ENCODE assay signal across 8 cellular contexts in genomic region chr2:196639180-196640030, GRCh38. TPM values are rescaled to one million over a fixed set of nuclear protein-coding genes. Genes with fewer than 3 reads are reported as not detected.
A peak's percentile ranks its signal among the peaks of the same experiment; 100 is the strongest.
DNase-seq lines count a peak whose midpoint lies in the region; ATAC-seq, FAIRE-seq and TF ChIP-seq lines count a peak whose summit lies in the region.

Gene CCDC150 (plus strand): TSS chr2:196639715. CDS start chr2:196639767, 52 bp downstream.

- no peak within 1 kb of the TSS for H2AK5ac ChIP-seq in H9 (ENCODE audit: insufficient read length, low read length)

- no peaks in the 10 kb centered on the region for H3K23me2 ChIP-seq in H9 (ENCODE audit: insufficient read length, low read depth, low read length, poor library complexity, severe bottlenecking)

- peaks cover 30 to 40% of the 10 kb centered on the region in 2 experiments for H3K4me1 Mint-ChIP-seq in H9
- H3K4me1 Mint-ChIP-seq in stimulated activated naive CD8-positive, alpha-beta T cell treated with anti-CD3 and anti-CD28 coated beads, Interleukin-15, amount 100 ng/mL, for 72 hours, result peaks cover 29% of the 10 kb centered on the region

- no peaks in the 10 kb centered on the region; the same call in 1 of the 2 replicates for H3K4me1 ChIP-seq in H9 (ENCODE audit: insufficient read depth, low read length)
- H3K4me1 ChIP-seq in Loucy (ENCODE audit: insufficient read depth, low read length, poor library complexity, severe bottlenecking), result peaks cover 32% of the 10 kb centered on the region

- peak; percentile 100 for ATAC-seq in stimulated activated naive CD8-positive, alpha-beta T cell treated with anti-CD3 and anti-CD28 coated beads, Interleukin-15, amount 100 ng/mL, for 72 hours

- H3K4me3 ChIP-seq in Loucy (ENCODE audit: low read length, poor library complexity, severe bottlenecking), result peak within 1 kb of the TSS; percentile 80
- peak within 1 kb of the TSS; percentile 79 for H3K4me3 ChIP-seq in fibroblast of villous mesenchyme (ENCODE audit: low read depth, low read length)
- H3K4me3 ChIP-seq in neural cell (ENCODE audit: low read length), result peak within 1 kb of the TSS; percentile 84

- H2AFZ ChIP-seq in H9 (ENCODE audit: low read length) (peak within 1 kb of the TSS; percentile 35), Loucy (ENCODE audit: low read length) (peak within 1 kb of the TSS; percentile 99), neural cell (ENCODE audit: low read depth, low read length) (peak within 1 kb of the TSS; percentile 65)

- peak within 1 kb of the TSS; percentile 33 for H3K14ac ChIP-seq in H9 (ENCODE audit: insufficient read depth, low read length)

- no peak within 1 kb of the TSS for H3T11ph ChIP-seq in H9 (ENCODE audit: low read length)

- H3K36me3 ChIP-seq in Loucy (ENCODE audit: insufficient read depth, low read length) (no peaks in the 10 kb centered on the region), neural cell (ENCODE audit: insufficient read depth, low read length) (no peaks in the 10 kb centered on the region)

- no peak within 1 kb of the TSS for H3K4ac ChIP-seq in H9 (ENCODE audit: low read depth, low read length)

- H3K27me3 Mint-ChIP-seq in H9 (ENCODE audit: low read depth), result peaks cover 2% of the 10 kb centered on the region; the same call in 1 of the 2 replicates
- peaks cover 7% of the 10 kb centered on the region for H3K27me3 Mint-ChIP-seq in stimulated activated naive CD8-positive, alpha-beta T cell treated with anti-CD3 and anti-CD28 coated beads, Interleukin-15, amount 100 ng/mL, for 72 hours

- H3K23ac ChIP-seq in H9 (ENCODE audit: insufficient read length, low read depth, low read length), result no peak within 1 kb of the TSS

- H3K9ac ChIP-seq in H9 (ENCODE audit: extremely low read depth, insufficient read length, low read length) (peak within 1 kb of the TSS; percentile 82), Loucy (ENCODE audit: low read depth, low read length, poor library complexity, severe bottlenecking) (peak within 1 kb of the TSS; percentile 69), neural cell (ENCODE audit: low read length) (peak within 1 kb of the TSS; percentile 49)

- H2BK12ac ChIP-seq in H9 (ENCODE audit: insufficient read length, low read depth, low read length), result no peak within 1 kb of the TSS

- peak; percentile 93 for FAIRE-seq in G401.6 (lab: Jason Lieb, UNC)

- H3K4me2 ChIP-seq in H9 (ENCODE audit: insufficient read depth, insufficient read length, low read length) (peak within 1 kb of the TSS; percentile 59), Loucy (ENCODE audit: low read depth, low read length, poor library complexity, severe bottlenecking) (peak within 1 kb of the TSS; percentile 78), neural cell (ENCODE audit: low read length) (peak within 1 kb of the TSS; percentile 71)

- TF ChIP-seq RAD21 in neural cell (conservative IDR thresholded peaks at IDR 0.05), result peak; percentile 54

- DNase-seq in H9 (peak; percentile 97), SHP77 (lab: John Stamatoyannopoulos, UW) (peak; percentile 92 to 96), fibroblast of villous mesenchyme (ENCODE audit: low read depth) (peak; percentile 92)
- DNase-seq in activated effector memory CD4-positive, alpha-beta T cell treated with anti-CD3 and anti-CD28 coated beads, Interleukin-2, amount 50 U/mL, for 16 hours, result peak; percentile 98
- DNase-seq in stimulated activated naive CD8-positive, alpha-beta T cell treated with anti-CD3 and anti-CD28 coated beads, Interleukin-15, amount 100 ng/mL, for 72 hours, result peak; percentile 94 to 97

- no peak within 1 kb of the TSS for H2BK120ac ChIP-seq in H9 (ENCODE audit: low read depth, low read length, poor library complexity, severe bottlenecking)

- no peak within 1 kb of the TSS for H4K5ac ChIP-seq in H9 (ENCODE audit: insufficient read length, low read depth, low read length)

- H3K18ac ChIP-seq in H9 (ENCODE audit: insufficient read length, low read depth, low read length), result peak within 1 kb of the TSS; percentile 22

- H4K91ac ChIP-seq in H9 (ENCODE audit: insufficient read length, low read depth, low read length), result no peak within 1 kb of the TSS

- H2BK15ac ChIP-seq in H9 (ENCODE audit: low read depth, low read length), result no peak within 1 kb of the TSS

- H3K79me2 ChIP-seq in H9 (ENCODE audit: insufficient read depth, low read length) (peaks cover 20% of the 10 kb centered on the region; the same call in 1 of the 2 replicates), Loucy (ENCODE audit: insufficient read depth, low read length) (peaks cover 39% of the 10 kb centered on the region; the same call in 1 of the 2 replicates), neural cell (replicated peaks; ENCODE audit: insufficient read depth, low read length) (peaks cover 5% of the 10 kb centered on the region)

- no peaks in the 10 kb centered on the region; a peak in 1 of 5 replicates for H3K9me3 Mint-ChIP-seq in H9
- H3K9me3 Mint-ChIP-seq in stimulated activated naive CD8-positive, alpha-beta T cell treated with anti-CD3 and anti-CD28 coated beads, Interleukin-15, amount 100 ng/mL, for 72 hours, result no peaks in the 10 kb centered on the region

- H3K9me2 ChIP-seq in Loucy (replicated peaks; ENCODE audit: low read depth, low read length) (no peaks in the 10 kb centered on the region), neural cell (ENCODE audit: insufficient read depth, low read length) (no peaks in the 10 kb centered on the region)

- H3K27ac Mint-ChIP-seq in H9, result peak within 1 kb of the TSS; percentile 73 to 97 (median 93)
- H3K27ac Mint-ChIP-seq in stimulated activated naive CD8-positive, alpha-beta T cell treated with anti-CD3 and anti-CD28 coated beads, Interleukin-15, amount 100 ng/mL, for 72 hours, result peak within 1 kb of the TSS; percentile 64 to 90

- peaks cover 11% of the 10 kb centered on the region for H3K79me1 ChIP-seq in H9 (ENCODE audit: insufficient read depth, low read depth, low read length, poor library complexity, severe bottlenecking)

- no peak within 1 kb of the TSS for H4K8ac ChIP-seq in H9 (replicated peaks; ENCODE audit: insufficient read length, low read depth, low read length)

- H3K27me3 ChIP-seq in H9 (ENCODE audit: insufficient read depth, low read length) (no peaks in the 10 kb centered on the region), Loucy (ENCODE audit: insufficient read depth, low read length, poor library complexity, severe bottlenecking) (no peaks in the 10 kb centered on the region), neural cell (ENCODE audit: insufficient read depth, low read depth, low read length) (no peaks in the 10 kb centered on the region)

- H4K20me1 ChIP-seq in H9 (ENCODE audit: control insufficient read depth, insufficient read depth, insufficient read length) (no peaks in the 10 kb centered on the region), Loucy (ENCODE audit: insufficient read depth, low read length, poor library complexity, severe bottlenecking) (no peaks in the 10 kb centered on the region), neural cell (ENCODE audit: insufficient read depth) (no peaks in the 10 kb centered on the region)

- H3K27ac ChIP-seq in H9 (ENCODE audit: insufficient read length, low read depth, low read length), result peak within 1 kb of the TSS; percentile 40
- no peak within 1 kb of the TSS for H3K27ac ChIP-seq in neural cell (ENCODE audit: low read length)

- H3F3A ChIP-seq in Loucy (ENCODE audit: low read depth) (no peaks in the 10 kb centered on the region), neural cell (ENCODE audit: insufficient read depth, low read length, poor library complexity, severe bottlenecking) (no peaks in the 10 kb centered on the region)

- no peak for TF ChIP-seq EP300 in neural cell (conservative IDR thresholded peaks at IDR 0.05; ENCODE audit: poor library complexity, severe bottlenecking)

- H2BK20ac ChIP-seq in H9 (ENCODE audit: low read depth, low read length, poor library complexity, severe bottlenecking), result no peak within 1 kb of the TSS

- H3K36me3 Mint-ChIP-seq in H9 (ENCODE audit: insufficient read depth in 1 of 3, low read depth in 3 of 3), result peaks cover 3 to 9% (median 6%) of the 10 kb centered on the region in 3 experiments; a peak in 6 of 7 replicates

- no peak within 1 kb of the TSS for H3K56ac ChIP-seq in H9 (ENCODE audit: insufficient read length, low read depth, low read length)

- H2BK5ac ChIP-seq in H9 (ENCODE audit: insufficient read length, low read length), result no peak within 1 kb of the TSS

- H3K9me3 ChIP-seq in H9 (ENCODE audit: control insufficient read depth, low read depth, low read length) (no peaks in the 10 kb centered on the region), Loucy (ENCODE audit: insufficient read depth, low read depth, low read length) (no peaks in the 10 kb centered on the region), neural cell (ENCODE audit: low read length) (no peaks in the 10 kb centered on the region)

- peak; percentile 24; the same call in 2 of the 3 replicates for TF ChIP-seq CTCF in H9 (conservative IDR thresholded peaks at IDR 0.05)
- TF ChIP-seq CTCF in Loucy (conservative IDR thresholded peaks at IDR 0.05; ENCODE audit: low read length), result no peak
- no peak for TF ChIP-seq CTCF in fibroblast of villous mesenchyme (IDR thresholded peaks at IDR 0.05; ENCODE audit: insufficient read depth, low read depth, low read length)
- TF ChIP-seq CTCF in neural cell (IDR thresholded peaks at IDR 0.05; ENCODE audit: poor library complexity, severe bottlenecking), result peak; percentile 58

- peak within 1 kb of the TSS; percentile 89 for H3K4me3 Mint-ChIP-seq in H9
- H3K4me3 Mint-ChIP-seq in stimulated activated naive CD8-positive, alpha-beta T cell treated with anti-CD3 and anti-CD28 coated beads, Interleukin-15, amount 100 ng/mL, for 72 hours, result peak within 1 kb of the TSS; percentile 76 to 93

- WGBS in H9 (ENCODE audit: extremely low coverage, insufficient read length, low lambda C conversion rate), result no CpG with 5 or more reads among the region's 53 CpGs

TF ChIP-seq in neural cell, 6 proteins besides CTCF, POLR2A, EP300 and RAD21 (continues in another document):
- peak; percentile 31 for TF ChIP-seq TAF1 (IDR thresholded peaks at IDR 0.05; ENCODE audit: low read depth)
- peak; percentile 97 for TF ChIP-seq MXI1 (conservative IDR thresholded peaks at IDR 0.05; ENCODE audit: poor library complexity, severe bottlenecking)

RNA-seq across cellular contexts. Expression of gene CCDC150, which starts in this region (rescaled TPM):
- total RNA-seq in H9 (2021) (22.1 and 26.2 TPM in 2 replicates), fibroblast of villous mesenchyme (8.7 and 13.0 TPM in 2 replicates)
- polyA plus RNA-seq in neural cell, result 0.57 and 1.8 TPM in 2 replicates
- polyA minus RNA-seq in neural cell, result 5.4 and 6.1 TPM in 2 replicates

Comparison
In these comparisons a context has a peak if more than half of its experiments do, and no peak if none do; other contexts are left out.
1. H2AFZ ChIP-seq: peak in every context shown above with its lines; median percentile 99 in Loucy; 65 in neural cell; 35 in H9.
2. CTCF ChIP-seq: peak in H9 (single experiment) and neural cell (single experiment); none in Loucy (single experiment) and fibroblast of villous mesenchyme (single experiment).
3. Peak in every context shown above with its lines, with median percentiles within 50 percentile points of each other: DNase-seq, H3K4me2 ChIP-seq, H3K9ac ChIP-seq and H3K4me3 ChIP-seq.